In the genomic region with DNA sequence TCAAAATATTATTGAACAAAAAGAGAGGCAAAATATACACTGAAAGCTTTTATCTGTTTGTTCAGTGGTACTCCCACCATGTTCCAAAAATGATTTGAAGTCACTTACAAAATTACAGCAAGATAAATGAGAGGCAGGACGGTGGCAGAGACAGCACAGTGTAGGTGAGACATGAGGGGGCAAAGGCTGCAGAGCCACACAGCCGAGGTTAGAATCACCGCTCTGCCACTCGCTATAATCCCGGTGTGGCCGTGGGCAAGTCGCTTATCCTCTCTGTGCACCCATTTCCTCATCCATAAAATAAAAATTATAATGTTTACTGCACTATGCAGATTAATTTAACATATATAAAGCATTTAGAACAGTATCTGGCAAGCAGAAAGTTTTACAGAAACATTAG, we compare ENCODE assay signal across 1 cellular context.
TF ChIP-seq lines count a peak whose summit lies in the region.

No MANE protein-coding gene starts in this region.

TF ChIP-seq in GM12878, 131 proteins besides CTCF, POLR2A, EP300 and RAD21 (continued from another document):
- TF ChIP-seq TAF1 (IDR thresholded peaks at IDR 0.05; ENCODE audit: borderline replicate concordance, low read depth, low read length): no peak
- TF ChIP-seq, protein P1, sequence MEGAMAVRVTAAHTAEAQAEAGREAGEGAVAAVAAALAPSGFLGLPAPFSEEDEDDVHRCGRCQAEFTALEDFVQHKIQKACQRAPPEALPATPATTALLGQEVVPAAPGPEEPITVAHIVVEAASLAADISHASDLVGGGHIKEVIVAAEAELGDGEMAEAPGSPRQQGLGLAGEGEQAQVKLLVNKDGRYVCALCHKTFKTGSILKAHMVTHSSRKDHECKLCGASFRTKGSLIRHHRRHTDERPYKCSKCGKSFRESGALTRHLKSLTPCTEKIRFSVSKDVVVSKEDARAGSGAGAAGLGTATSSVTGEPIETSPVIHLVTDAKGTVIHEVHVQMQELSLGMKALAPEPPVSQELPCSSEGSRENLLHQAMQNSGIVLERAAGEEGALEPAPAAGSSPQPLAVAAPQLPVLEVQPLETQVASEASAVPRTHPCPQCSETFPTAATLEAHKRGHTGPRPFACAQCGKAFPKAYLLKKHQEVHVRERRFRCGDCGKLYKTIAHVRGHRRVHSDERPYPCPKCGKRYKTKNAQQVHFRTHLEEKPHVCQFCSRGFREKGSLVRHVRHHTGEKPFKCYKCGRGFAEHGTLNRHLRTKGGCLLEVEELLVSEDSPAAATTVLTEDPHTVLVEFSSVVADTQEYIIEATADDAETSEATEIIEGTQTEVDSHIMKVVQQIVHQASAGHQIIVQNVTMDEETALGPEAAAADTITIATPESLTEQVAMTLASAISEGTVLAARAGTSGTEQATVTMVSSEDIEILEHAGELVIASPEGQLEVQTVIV (IDR thresholded peaks at IDR 0.05; ENCODE audit: borderline replicate concordance, partially characterized antibody): no peak
- TF ChIP-seq SMC3 (IDR thresholded peaks at IDR 0.05; ENCODE audit: borderline replicate concordance, low read length): no peak
- no peak for TF ChIP-seq PAX5 (IDR thresholded peaks at IDR 0.05; ENCODE audit: borderline replicate concordance, low read depth, low read length)
- TF ChIP-seq RAD51 (IDR thresholded peaks at IDR 0.05): no peak
- TF ChIP-seq, protein P2, sequence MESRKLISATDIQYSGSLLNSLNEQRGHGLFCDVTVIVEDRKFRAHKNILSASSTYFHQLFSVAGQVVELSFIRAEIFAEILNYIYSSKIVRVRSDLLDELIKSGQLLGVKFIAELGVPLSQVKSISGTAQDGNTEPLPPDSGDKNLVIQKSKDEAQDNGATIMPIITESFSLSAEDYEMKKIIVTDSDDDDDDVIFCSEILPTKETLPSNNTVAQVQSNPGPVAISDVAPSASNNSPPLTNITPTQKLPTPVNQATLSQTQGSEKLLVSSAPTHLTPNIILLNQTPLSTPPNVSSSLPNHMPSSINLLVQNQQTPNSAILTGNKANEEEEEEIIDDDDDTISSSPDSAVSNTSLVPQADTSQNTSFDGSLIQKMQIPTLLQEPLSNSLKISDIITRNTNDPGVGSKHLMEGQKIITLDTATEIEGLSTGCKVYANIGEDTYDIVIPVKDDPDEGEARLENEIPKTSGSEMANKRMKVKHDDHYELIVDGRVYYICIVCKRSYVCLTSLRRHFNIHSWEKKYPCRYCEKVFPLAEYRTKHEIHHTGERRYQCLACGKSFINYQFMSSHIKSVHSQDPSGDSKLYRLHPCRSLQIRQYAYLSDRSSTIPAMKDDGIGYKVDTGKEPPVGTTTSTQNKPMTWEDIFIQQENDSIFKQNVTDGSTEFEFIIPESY (IDR thresholded peaks at IDR 0.05): 0 out of 2 replicates have a peak, but pooled peaks have one; percentile 15
- TF ChIP-seq MLLT1 (IDR thresholded peaks at IDR 0.05): peak; percentile 71
- TF ChIP-seq HDGF (IDR thresholded peaks at IDR 0.05): no peak
- no peak for TF ChIP-seq MEF2B (IDR thresholded peaks at IDR 0.05; ENCODE audit: partially characterized antibody, poor library complexity, severe bottlenecking)
